8 cellular contexts compared by ENCODE assay signal in the genomic region with DNA sequence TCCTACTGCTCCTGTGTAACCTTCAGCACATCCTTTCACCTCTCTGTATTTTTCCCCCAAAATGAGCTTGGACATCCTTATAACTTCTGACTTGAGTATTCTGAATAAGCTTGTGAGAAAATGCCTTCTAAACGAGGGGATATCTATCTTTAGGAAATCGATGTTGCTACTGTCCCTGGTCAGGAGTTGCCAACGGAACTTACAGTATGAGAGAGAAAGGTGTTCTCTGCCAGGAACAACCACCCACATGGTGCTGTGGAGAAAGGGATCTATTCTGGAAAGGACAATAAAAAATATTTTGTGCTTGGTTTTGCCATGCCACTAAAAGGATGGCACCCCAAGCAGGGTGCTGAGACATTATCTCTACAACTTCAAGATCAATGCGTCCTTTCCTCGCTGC.
"Had no signal": no experiment of that assay in that cellular context is flagged by ENCODE, and none has a peak within 500 bp of the region (broad histone marks: within the 10 kb centered on the region; RNA-seq: fewer than 3 reads in every experiment).

No MANE protein-coding gene starts in this region.

- H3K27ac Mint-ChIP-seq: HFFc6 had no signal

- H3K9ac ChIP-seq: GM23248 had no signal

- H3K9me3 ChIP-seq: HAP-1 had no signal

- H3K36me3 ChIP-seq: HAP-1 had no signal

- H3K4me3 ChIP-seq: GM23248, HAP-1, K562 had no signal

- H3K27ac ChIP-seq: GM23248 had no signal

- H3K4me1 ChIP-seq: HAP-1 had no signal

- H3K4me3 Mint-ChIP-seq: HFFc6 had no signal

- DNase-seq: GM23248, GOT3, H7, HFFc6, IMR-90, KG1 had no signal
